ENCODE assay signal across 8 cellular contexts in the genomic region with DNA sequence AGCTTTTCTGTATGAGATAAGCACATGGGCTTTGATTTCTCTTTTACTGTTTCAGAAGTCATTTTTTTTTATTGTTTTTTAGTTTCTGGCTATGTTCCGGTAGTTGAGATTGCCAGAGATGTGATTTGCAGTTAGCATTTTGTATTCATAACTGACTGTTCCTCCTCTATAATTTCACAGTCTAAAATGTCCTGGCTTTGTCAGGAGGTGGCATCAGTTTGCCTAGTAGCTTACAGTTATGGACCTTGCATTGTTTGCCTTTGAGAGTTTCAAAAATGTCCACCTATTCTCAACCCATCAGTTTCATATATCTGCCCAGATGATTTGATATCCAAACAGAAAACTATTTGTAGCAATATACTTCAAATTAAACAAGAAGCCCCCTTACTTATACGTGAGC.
DNase-seq lines count a peak whose midpoint lies in the region; TF ChIP-seq lines count a peak whose summit lies in the region.

No MANE protein-coding gene starts in this region.

- TF ChIP-seq CTCF in GM12875 (IDR thresholded peaks at IDR 0.05; ENCODE audit: borderline replicate concordance, insufficient read depth, low read depth, low read length) (0 out of 2 replicates have a peak, but pooled peaks have one; percentile 20), SU-DHL-6 (IDR thresholded peaks at IDR 0.05; ENCODE audit: insufficient read depth, low read length, poor library complexity, severe bottlenecking) (peak; percentile 15)

- no peaks in the 10 kb centered on the region for H3F3A ChIP-seq in SU-DHL-6 (ENCODE audit: insufficient read depth)

- H2AFZ ChIP-seq in SU-DHL-6 (ENCODE audit: low read depth, low read length, severe bottlenecking) = no peak overlapping the region

- no peaks in the 10 kb centered on the region for H3K36me3 ChIP-seq in SU-DHL-6 (ENCODE audit: low read length)

- H3K4me2 ChIP-seq in SU-DHL-6 (ENCODE audit: low read depth, low read length, poor library complexity, severe bottlenecking) = no peak overlapping the region

- H3K4me3 ChIP-seq in GM12875 (ENCODE audit: low read depth, low read length) = no peak overlapping the region
- no peak overlapping the region for H3K4me3 ChIP-seq in SU-DHL-6 (ENCODE audit: insufficient read depth, low read length, poor library complexity, severe bottlenecking)

- no peaks in the 10 kb centered on the region for H3K9me2 ChIP-seq in SU-DHL-6 (replicated peaks; ENCODE audit: insufficient read depth, low read length)

- no peaks in the 10 kb centered on the region for H3K79me2 ChIP-seq in SU-DHL-6 (ENCODE audit: insufficient read depth, low read length)

- no peaks in the 10 kb centered on the region for H3K27me3 ChIP-seq in SU-DHL-6 (ENCODE audit: low read length)

- no peaks in the 10 kb centered on the region for H4K20me1 ChIP-seq in SU-DHL-6 (ENCODE audit: low read depth, low read length)

- no peaks in the 10 kb centered on the region for H3K9me3 ChIP-seq in SU-DHL-6 (ENCODE audit: insufficient read depth, low read length)

- no peak overlapping the region for H3K27ac ChIP-seq in SU-DHL-6 (ENCODE audit: low read depth, low read length)

- DNase-seq in AG08395 (ENCODE audit: low spot score) (peak; percentile 12), inferior parietal cortex (ENCODE audit: extremely low spot score) (peak; percentile 18), NCI-H345 (lab: John Stamatoyannopoulos, UW) (no peak), NCI-H1048 (lab: John Stamatoyannopoulos, UW) (no peak), NCI-H1105 (lab: John Stamatoyannopoulos, UW) (no peak)
- DNase-seq in stimulated activated naive CD4-positive, alpha-beta T cell (lab: John Stamatoyannopoulos, UW) = no peak

- H3K9ac ChIP-seq in SU-DHL-6 (ENCODE audit: low read length) = no peak overlapping the region

Comparison
In these comparisons a context has a peak if more than half of its experiments do, and no peak if none do; other contexts are left out.
1. DNase-seq: peak in AG08395 (single experiment) and inferior parietal cortex (single experiment); none in NCI-H345 (single experiment), stimulated activated naive CD4-positive, alpha-beta T cell (0 of 6), NCI-H1048 (single experiment) and NCI-H1105 (single experiment).